Comparison of ENCODE assay signal across 9 cellular contexts in genomic region chr2:6960659-6961058, GRCh38.
DNase-seq lines count a peak whose midpoint lies in the region; ATAC-seq and TF ChIP-seq lines count a peak whose summit lies in the region.
"Had no signal": no experiment of that assay in that cellular context is flagged by ENCODE, and none has a peak within 500 bp of the region (broad histone marks: within the 10 kb centered on the region; RNA-seq: fewer than 3 reads in every experiment).

No MANE protein-coding gene starts in this region.

- no peak for TF ChIP-seq CTCF in GM20000 (IDR thresholded peaks at IDR 0.05; ENCODE audit: extremely low read depth, missing control alignments)

- DNase-seq in NCI-H446 treated with DMSO at 0.1 percent for 48 hours (lab: John Stamatoyannopoulos, UW) (peak; percentile 74), cerebellar cortex (ENCODE audit: low spot score) (peak; percentile 89), kidney tubule cell (ENCODE audit: low spot score) (peak; percentile 23), substantia nigra (lab: John Stamatoyannopoulos, UW) (peak in 1 of 49 donors; percentile 39), GM20000 (ENCODE audit: low spot score) (no peak)
- DNase-seq: activated effector memory CD4-positive, alpha-beta T cell treated with Interleukin-2 at 50 U/mL for 16 hours; NCI-H1105 had no signal

- peak overlapping the region; percentile 42 for H3K27ac ChIP-seq in substantia nigra (ENCODE audit: low read depth, low read length, poor library complexity, severe bottlenecking)

- ATAC-seq in HG03025 (IDR thresholded peaks at IDR 0.05; ENCODE audit: low FRiP score, unreplicated experiment) (no peak), GM19023 (IDR thresholded peaks at IDR 0.05; ENCODE audit: unreplicated experiment) (no peak)
